Comparison of ENCODE assay signal across 1 cellular context in genomic region chr11:46361283-46362145, GRCh38.
TF ChIP-seq lines count a peak whose summit lies in the region.

No MANE protein-coding gene starts in this region.

TF ChIP-seq in GM23338, 12 proteins besides CTCF, POLR2A, EP300 and RAD21 (continued from another document):
- no peak for TF ChIP-seq REST (IDR thresholded peaks at IDR 0.05; ENCODE audit: unreplicated experiment)
- TF ChIP-seq ZNF114 (CRISPR knock-in tag; IDR thresholded peaks at IDR 0.05), result no peak
- no peak for TF ChIP-seq NANOG (IDR thresholded peaks at IDR 0.05; ENCODE audit: borderline replicate concordance)
- TF ChIP-seq, protein P1, sequence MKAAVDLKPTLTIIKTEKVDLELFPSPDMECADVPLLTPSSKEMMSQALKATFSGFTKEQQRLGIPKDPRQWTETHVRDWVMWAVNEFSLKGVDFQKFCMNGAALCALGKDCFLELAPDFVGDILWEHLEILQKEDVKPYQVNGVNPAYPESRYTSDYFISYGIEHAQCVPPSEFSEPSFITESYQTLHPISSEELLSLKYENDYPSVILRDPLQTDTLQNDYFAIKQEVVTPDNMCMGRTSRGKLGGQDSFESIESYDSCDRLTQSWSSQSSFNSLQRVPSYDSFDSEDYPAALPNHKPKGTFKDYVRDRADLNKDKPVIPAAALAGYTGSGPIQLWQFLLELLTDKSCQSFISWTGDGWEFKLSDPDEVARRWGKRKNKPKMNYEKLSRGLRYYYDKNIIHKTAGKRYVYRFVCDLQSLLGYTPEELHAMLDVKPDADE (IDR thresholded peaks at IDR 0.05), result no peak
TF ChIP-seq in GM23338: peak in this region for 0.
